In genomic region chr15:84716036-84716732, GRCh38 we compare ENCODE assay signal across 1 cellular context.
TF ChIP-seq lines count a peak whose summit lies in the region.

Gene SEC11A (minus strand): TSS chr15:84716139. CDS start chr15:84716075, 64 bp downstream.

TF ChIP-seq in K562, 482 proteins besides CTCF, POLR2A, EP300 and RAD21 (continued from another document and continues in another):
- TF ChIP-seq E2F5 (CRISPR knock-in tag; IDR thresholded peaks at IDR 0.05) (no peak), ZNF780A (CRISPR knock-in tag; IDR thresholded peaks at IDR 0.05) (no peak), ZNF507 (tag; conservative IDR thresholded peaks at IDR 0.05) (no peak), SIN3B (IDR thresholded peaks at IDR 0.05; ENCODE audit: low read depth) (peak; percentile 84; the same call in 1 of the 2 replicates), HDAC3 (IDR thresholded peaks at IDR 0.05; ENCODE audit: borderline replicate concordance, partially characterized antibody) (no peak), STAG1 (CRISPR knock-in tag; IDR thresholded peaks at IDR 0.05; ENCODE audit: borderline replicate concordance) (no peak), CHD7 (IDR thresholded peaks at IDR 0.05; ENCODE audit: low read depth, low read length) (no peak), FOXP1 (CRISPR knock-in tag; IDR thresholded peaks at IDR 0.05) (peak; percentile 97), ZZZ3 (IDR thresholded peaks at IDR 0.05) (no peak), HMG20B (CRISPR knock-in tag; IDR thresholded peaks at IDR 0.05) (no peak), MED1 (CRISPR knock-in tag; IDR thresholded peaks at IDR 0.05; ENCODE audit: borderline replicate concordance) (no peak), PRPF4 (IDR thresholded peaks at IDR 0.05; ENCODE audit: insufficient read depth, low read depth, low read length, poor library complexity, severe bottlenecking) (peak; percentile 47), EZH2 (IDR thresholded peaks at IDR 0.05; ENCODE audit: borderline replicate concordance, low read depth, low read length) (no peak), SNRNP70 (optimal IDR thresholded peaks at IDR 0.05; ENCODE audit: low read depth, low read length) (no peak), THAP7 (CRISPR knock-in tag; IDR thresholded peaks at IDR 0.05) (no peak), ZBTB7A (IDR thresholded peaks at IDR 0.05; ENCODE audit: borderline replicate concordance, control insufficient read depth, low read depth, low read length) (peak; percentile 92), ZNF551 (CRISPR knock-in tag; IDR thresholded peaks at IDR 0.05) (no peak), FOXK1 (CRISPR knock-in tag; IDR thresholded peaks at IDR 0.05; ENCODE audit: borderline replicate concordance) (0 out of 2 replicates have a peak, but pooled peaks have one; percentile 90), RBM17 (IDR thresholded peaks at IDR 0.05; ENCODE audit: borderline replicate concordance, low read depth, low read length) (no peak), ETV1 (tag; conservative IDR thresholded peaks at IDR 0.05; ENCODE audit: low read depth) (peak; percentile 81), ZNF583 (CRISPR knock-in tag; IDR thresholded peaks at IDR 0.05) (no peak), MNT (conservative IDR thresholded peaks at IDR 0.05) (peak; percentile 68 to 90), TAL1 (IDR thresholded peaks at IDR 0.05) (no peak), MEIS2 (IDR thresholded peaks at IDR 0.05; ENCODE audit: partially characterized antibody) (no peak), BRF1 (IDR thresholded peaks at IDR 0.05; ENCODE audit: borderline replicate concordance, extremely low read depth, insufficient read length) (no peak), POLR2G (IDR thresholded peaks at IDR 0.05; ENCODE audit: low read depth, low read length) (peak; percentile 97), BRD9 (IDR thresholded peaks at IDR 0.05; ENCODE audit: low read depth, partially characterized antibody) (peak; percentile 56), MAX (CRISPR knock-in tag; IDR thresholded peaks at IDR 0.05) (peak; percentile 89), POLR2B (IDR thresholded peaks at IDR 0.05; ENCODE audit: low read depth, partially characterized antibody) (peak; percentile 89), GTF2B (IDR thresholded peaks at IDR 0.05; ENCODE audit: extremely low read depth, insufficient read length) (peak; percentile 72), ZNF224 (CRISPR knock-in tag; IDR thresholded peaks at IDR 0.05) (no peak), PTTG1 (tag; IDR thresholded peaks at IDR 0.05; ENCODE audit: low read depth) (no peak), ZBTB9 (CRISPR knock-in tag; IDR thresholded peaks at IDR 0.05) (0 out of 2 replicates have a peak, but pooled peaks have one; percentile 58), CCNT2 (IDR thresholded peaks at IDR 0.05; ENCODE audit: borderline replicate concordance, extremely low read depth, insufficient read length, low read depth, low read length) (peak; percentile 39), CLOCK (CRISPR knock-in tag; IDR thresholded peaks at IDR 0.05; ENCODE audit: borderline replicate concordance) (no peak), GATAD2B (IDR thresholded peaks at IDR 0.05; ENCODE audit: borderline replicate concordance) (no peak; the same call in 1 of the 2 replicates), ATF1 (CRISPR knock-in tag; IDR thresholded peaks at IDR 0.05) (0 out of 2 replicates have a peak, but pooled peaks have one; percentile 38), ATF1 (tag; IDR thresholded peaks at IDR 0.05) (peak; percentile 76), ZNF395 (CRISPR knock-in tag; IDR thresholded peaks at IDR 0.05) (no peak; the same call in 1 of the 2 replicates), PHF20 (IDR thresholded peaks at IDR 0.05; ENCODE audit: partially characterized antibody) (peak; percentile 94), ETV5 (CRISPR knock-in tag; IDR thresholded peaks at IDR 0.05; ENCODE audit: low read depth) (peak; percentile 82; the same call in 1 of the 2 replicates), SMARCB1 (IDR thresholded peaks at IDR 0.05; ENCODE audit: insufficient read length, low read depth) (no peak)
